ENCODE assay signal across 16 cellular contexts in genomic region chr7:44646921-44647636, GRCh38.
"Had no signal": no experiment of that assay in that cellular context is flagged by ENCODE, and none has a peak within 500 bp of the region (broad histone marks: within the 10 kb centered on the region; RNA-seq: fewer than 3 reads in every experiment).

No MANE protein-coding gene starts in this region.

- H3K9me3 Mint-ChIP-seq: activated CD4-positive, alpha-beta memory T cell treated with anti-CD3 and anti-CD28 coated beads for 36 hours; activated naive CD4-positive, alpha-beta T cell treated with anti-CD3 and anti-CD28 coated beads for 36 hours; brain; central memory CD8-positive, alpha-beta T cell; natural killer cell; stimulated activated naive CD8-positive, alpha-beta T cell treated with anti-CD3 and anti-CD28 coated beads, Interleukin-15, amount 100 ng/mL, for 72 hours had no signal

- H3K27me3 ChIP-seq: sigmoid colon, uterus had no signal

- H3K4me3 Mint-ChIP-seq: activated CD4-positive, alpha-beta memory T cell treated with anti-CD3 and anti-CD28 coated beads for 36 hours; activated naive CD4-positive, alpha-beta T cell treated with anti-CD3 and anti-CD28 coated beads for 36 hours; brain; central memory CD8-positive, alpha-beta T cell; natural killer cell; stimulated activated naive CD8-positive, alpha-beta T cell treated with anti-CD3 and anti-CD28 coated beads, Interleukin-15, amount 100 ng/mL, for 72 hours had no signal

- H3K36me3 ChIP-seq: uterus had no signal

- H3K4me1 ChIP-seq: uterus had no signal

- H3K27ac ChIP-seq: sigmoid colon, uterus had no signal

- H3K9me3 ChIP-seq: sigmoid colon, uterus had no signal

- H3K36me3 Mint-ChIP-seq: natural killer cell had no signal

- H3K27me3 Mint-ChIP-seq: activated CD4-positive, alpha-beta memory T cell treated with anti-CD3 and anti-CD28 coated beads for 36 hours; central memory CD8-positive, alpha-beta T cell; stimulated activated naive CD8-positive, alpha-beta T cell treated with anti-CD3 and anti-CD28 coated beads, Interleukin-15, amount 100 ng/mL, for 72 hours had no signal

- H3K4me3 ChIP-seq: sigmoid colon, uterus had no signal

- DNase-seq: activated CD4-positive, alpha-beta memory T cell treated with anti-CD3 and anti-CD28 coated beads for 36 hours; activated CD4-positive, alpha-beta T cell treated with anti-CD3 and anti-CD28 coated beads for 1 hour; activated CD8-positive, alpha-beta memory T cell treated with anti-CD3 and anti-CD28 coated beads, Interleukin-2, amount 50 U/mL, for 4 hours; activated naive CD4-positive, alpha-beta T cell treated with anti-CD3 and anti-CD28 coated beads for 36 hours; effector memory CD4-positive, alpha-beta T cell; erythroblast; mammary epithelial cell; natural killer cell; occipital lobe; sigmoid colon; stimulated activated CD4-positive, alpha-beta T cell treated with anti-CD3 and anti-CD28 coated beads, Interleukin-4, amount 100 ng/mL, for 1 hour; stimulated activated CD8-positive, alpha-beta memory T cell treated with anti-CD3 and anti-CD28 coated beads, Interleukin-4, amount 100 ng/mL, for 48 hours; stimulated activated naive CD8-positive, alpha-beta T cell treated with anti-CD3 and anti-CD28 coated beads, Interleukin-15, amount 100 ng/mL, for 72 hours; uterus had no signal

- H3K27ac Mint-ChIP-seq: activated CD4-positive, alpha-beta memory T cell treated with anti-CD3 and anti-CD28 coated beads for 36 hours; activated naive CD4-positive, alpha-beta T cell treated with anti-CD3 and anti-CD28 coated beads for 36 hours; natural killer cell; stimulated activated naive CD8-positive, alpha-beta T cell treated with anti-CD3 and anti-CD28 coated beads, Interleukin-15, amount 100 ng/mL, for 72 hours had no signal

- ATAC-seq: natural killer cell; stimulated activated naive CD8-positive, alpha-beta T cell treated with anti-CD3 and anti-CD28 coated beads, Interleukin-15, amount 100 ng/mL, for 72 hours had no signal
